ENCODE assay signal across 16 cellular contexts in genomic region chr12:98530068-98530467, GRCh38. TPM values are rescaled to one million over a fixed set of nuclear protein-coding genes. Genes with fewer than 3 reads are reported as not detected.
DNase-seq lines count a peak whose midpoint lies in the region; ATAC-seq, FAIRE-seq and TF ChIP-seq lines count a peak whose summit lies in the region.
"Had no signal": no experiment of that assay in that cellular context is flagged by ENCODE, and none has a peak within 500 bp of the region (broad histone marks: within the 10 kb centered on the region; RNA-seq: fewer than 3 reads in every experiment).

No MANE protein-coding gene starts in this region.

- no peak for TF ChIP-seq RAD21 in GM12878 (IDR thresholded peaks at IDR 0.05; ENCODE audit: insufficient read depth, low read depth, low read length)

- TF ChIP-seq POLR2A in GM12878 (IDR thresholded peaks at IDR 0.05; ENCODE audit: low read depth, low read length) (no peak), right lobe of liver (IDR thresholded peaks at IDR 0.05) (no peak)

- no peak for DNase-seq in T-helper 2 cell treated with Interferon-gamma antibody and Interleukin-4, amounts not matched to agents 5 μg/mL and 100 μg/mL, for 36 hours (ENCODE audit: low spot score)
- DNase-seq in T-helper 2 cell: no peak
- DNase-seq in activated naive CD4-positive, alpha-beta T cell treated with anti-CD3 and anti-CD28 coated beads, Interleukin-2, amount 10 ng/mL, durations not matched to agents 7 days and 5 days: no peak
- no peak for DNase-seq in activated naive CD4-positive, alpha-beta T cell treated with anti-CD3 and anti-CD28 coated beads, Interleukin-2, amount 50 U/mL, for 72 hours (ENCODE audit: low spot score in 2 of 2)
- DNase-seq in GM12878 (ENCODE audit: low read depth, low spot score): no peak
- no peak for DNase-seq in right lobe of liver
- no peak for DNase-seq in NCI-H446 (lab: John Stamatoyannopoulos, UW)
- no peak for DNase-seq in cardiac septum (ENCODE audit: low spot score)
- DNase-seq: AML-193, DMS53, GM23248 had no signal

- H3K4me3 ChIP-seq in GM12878 (no peak overlapping the region), right lobe of liver (no peak overlapping the region)
- H3K4me3 ChIP-seq: BLaER1, GM23248 had no signal

- peak overlapping the region; percentile 10 for H3K27ac Mint-ChIP-seq in T-helper 2 cell treated with Interferon-gamma antibody and Interleukin-4, amounts not matched to agents 5 μg/mL and 100 μg/mL, for 36 hours
- H3K27ac Mint-ChIP-seq in activated naive CD4-positive, alpha-beta T cell treated with anti-CD3 and anti-CD28 coated beads, Interleukin-2, amount 10 ng/mL, durations not matched to agents 7 days and 5 days: peak overlapping the region; percentile 54
- H3K27ac Mint-ChIP-seq in activated naive CD4-positive, alpha-beta T cell treated with anti-CD3 and anti-CD28 coated beads, Interleukin-2, amount 50 U/mL, for 72 hours: no peak overlapping the region

- CTCF ChIA-PET in activated naive CD4-positive, alpha-beta T cell treated with anti-CD3 and anti-CD28 coated beads, Interleukin-2, amount 10 ng/mL, durations not matched to agents 7 days and 5 days (lab: Charles Lee): no interaction called here
- CTCF ChIA-PET in GM12878 (lab: Yijun Ruan, JAX): interaction anchor here (0.6 to 6.9 kb wide), 4 partner anchors 9 to 17 kb away, joined by 3 to 76 read pairs (median 5); no protein-coding TSS in a partner anchor

- no peak overlapping the region for H3K9ac ChIP-seq in GM12878 (ENCODE audit: control insufficient read depth, insufficient read depth, low read length)
- H3K9ac ChIP-seq: BLaER1, GM23248 had no signal

- H3K27me3 Mint-ChIP-seq in T-helper 2 cell treated with Interferon-gamma antibody and Interleukin-4, amounts not matched to agents 5 μg/mL and 100 μg/mL, for 36 hours (ENCODE audit: low read depth): no peaks in the 10 kb centered on the region
- no peaks in the 10 kb centered on the region for H3K27me3 Mint-ChIP-seq in activated naive CD4-positive, alpha-beta T cell treated with anti-CD3 and anti-CD28 coated beads, Interleukin-2, amount 10 ng/mL, durations not matched to agents 7 days and 5 days

- H3K9me3 ChIP-seq in GM12878 (replicated peaks; ENCODE audit: control insufficient read depth, insufficient read depth, low read length) (no peaks in the 10 kb centered on the region), right lobe of liver (no peaks in the 10 kb centered on the region)
- H3K9me3 ChIP-seq: BLaER1 had no signal

- POLR2A ChIA-PET in GM12878 (lab: Charles Lee): interaction anchor here (0.6 kb wide), 2 partner anchors 9 to 12 kb away, joined by 3 read pairs; no protein-coding TSS in a partner anchor

- RAD21 ChIA-PET in GM12878 (lab: Charles Lee; ENCODE audit: unreplicated experiment): no interaction called here

- no peaks in the 10 kb centered on the region for H3K9me3 Mint-ChIP-seq in T-helper 2 cell treated with Interferon-gamma antibody and Interleukin-4, amounts not matched to agents 5 μg/mL and 100 μg/mL, for 36 hours
- H3K9me3 Mint-ChIP-seq in activated naive CD4-positive, alpha-beta T cell treated with anti-CD3 and anti-CD28 coated beads, Interleukin-2, amount 10 ng/mL, durations not matched to agents 7 days and 5 days: no peaks in the 10 kb centered on the region
- H3K9me3 Mint-ChIP-seq in activated naive CD4-positive, alpha-beta T cell treated with anti-CD3 and anti-CD28 coated beads, Interleukin-2, amount 50 U/mL, for 72 hours: no peaks in the 10 kb centered on the region

- H3K27ac ChIP-seq in GM12878 (ENCODE audit: control insufficient read depth, insufficient read depth): no peak overlapping the region
- H3K27ac ChIP-seq in right lobe of liver: no peak overlapping the region
- H3K27ac ChIP-seq: 22Rv1, BLaER1, GM23248 had no signal

- no peak for ATAC-seq in activated naive CD4-positive, alpha-beta T cell treated with anti-CD3 and anti-CD28 coated beads, Interleukin-2, amount 50 U/mL, for 72 hours
- ATAC-seq in GM12878: peak; percentile 10; the same call in 2 of the 3 replicates
- ATAC-seq in right lobe of liver: peak; percentile 22 to 55 (median 43)
- ATAC-seq: HCT116 had no signal

- peaks cover 22% of the 10 kb centered on the region for H3K4me1 Mint-ChIP-seq in T-helper 2 cell treated with Interferon-gamma antibody and Interleukin-4, amounts not matched to agents 5 μg/mL and 100 μg/mL, for 36 hours (ENCODE audit: low read depth)
- peaks cover 32% of the 10 kb centered on the region for H3K4me1 Mint-ChIP-seq in activated naive CD4-positive, alpha-beta T cell treated with anti-CD3 and anti-CD28 coated beads, Interleukin-2, amount 10 ng/mL, durations not matched to agents 7 days and 5 days

- no peak for TF ChIP-seq EP300 in GM12878 (IDR thresholded peaks at IDR 0.05; ENCODE audit: borderline replicate concordance in 1 of 2, control insufficient read depth in 1 of 2, low read depth in 2 of 2, low read length in 2 of 2)

- no peaks in the 10 kb centered on the region for H3K4me1 ChIP-seq in GM12878 (ENCODE audit: control insufficient read depth, insufficient read depth, low read length)
- H3K4me1 ChIP-seq in right lobe of liver: peaks cover 0 to 22% (median 6%) of the 10 kb centered on the region in 4 donors

- peaks cover 54% of the 10 kb centered on the region for H3K79me2 ChIP-seq in GM12878 (ENCODE audit: control insufficient read depth, insufficient read depth, low read length)

- SMC1A ChIA-PET in GM12878 (lab: Charles Lee; ENCODE audit: uncharacterized antibody, unreplicated experiment): interaction anchor here (1.3 kb wide), 1 partner anchor 8 kb away, joined by 8 read pairs; no protein-coding TSS in a partner anchor

- in situ Hi-C loops in GM12878 (cut with MboI): no loop called here

- peaks cover 63% of the 10 kb centered on the region for H3K36me3 Mint-ChIP-seq in T-helper 2 cell treated with Interferon-gamma antibody and Interleukin-4, amounts not matched to agents 5 μg/mL and 100 μg/mL, for 36 hours (ENCODE audit: low read depth)
- H3K36me3 Mint-ChIP-seq in activated naive CD4-positive, alpha-beta T cell treated with anti-CD3 and anti-CD28 coated beads, Interleukin-2, amount 10 ng/mL, durations not matched to agents 7 days and 5 days: peaks cover 57% of the 10 kb centered on the region
- peaks cover 4 to 16% of the 10 kb centered on the region in 2 donors for H3K36me3 Mint-ChIP-seq in activated naive CD4-positive, alpha-beta T cell treated with anti-CD3 and anti-CD28 coated beads, Interleukin-2, amount 50 U/mL, for 72 hours

- TF ChIP-seq CTCF in GM12878 (IDR thresholded peaks at IDR 0.05 in 2 of 3, conservative IDR thresholded peaks at IDR 0.05 in 1 of 3; ENCODE audit: control insufficient read depth in 2 of 3, extremely low read depth in 1 of 3, insufficient read depth in 1 of 3, low read depth in 3 of 3, low read length in 3 of 3): no peak
- TF ChIP-seq CTCF in right lobe of liver (IDR thresholded peaks at IDR 0.05): no peak

- 44% methylated on average over 1 of the region's 1 CpG for WGBS in GM12878 (ENCODE audit: insufficient coverage, insufficient replicate concordance, low lambda C conversion rate, missing lambda C conversion rate)
- 30% methylated on average over 1 of the region's 1 CpG for WGBS in right lobe of liver (ENCODE audit: insufficient coverage, low coverage, low lambda C conversion rate, missing lambda C conversion rate)

- intact Hi-C loops in GM12878 (cut with micrococcal nuclease; ENCODE audit: unreplicated experiment): no loop called here
- intact Hi-C loops in right lobe of liver (cut with DNase I): no loop called here
- intact Hi-C loops in cardiac septum (cut with DNase I): no loop called here

- H3K4me2 ChIP-seq in GM12878 (ENCODE audit: control insufficient read depth, insufficient read depth): no peak overlapping the region
- H3K4me2 ChIP-seq: BLaER1 had no signal

- H3K4me3 Mint-ChIP-seq in T-helper 2 cell treated with Interferon-gamma antibody and Interleukin-4, amounts not matched to agents 5 μg/mL and 100 μg/mL, for 36 hours: no peak overlapping the region
- no peak overlapping the region for H3K4me3 Mint-ChIP-seq in activated naive CD4-positive, alpha-beta T cell treated with anti-CD3 and anti-CD28 coated beads, Interleukin-2, amount 10 ng/mL, durations not matched to agents 7 days and 5 days

- FAIRE-seq in GM12878 (lab: Jason Lieb, UNC): no peak
- FAIRE-seq: GM18507, H54 had no signal

- H4K20me1 ChIP-seq in GM12878 (ENCODE audit: control insufficient read depth, insufficient read depth): no peaks in the 10 kb centered on the region; the same call in 1 of the 2 replicates

- H3K27me3 ChIP-seq in GM12878 (replicated peaks in 1 of 2; ENCODE audit: control insufficient read depth in 2 of 2, insufficient read depth in 2 of 2, low read length in 1 of 2) (no peaks in the 10 kb centered on the region), right lobe of liver (no peaks in the 10 kb centered on the region)
- H3K27me3 ChIP-seq: BLaER1 had no signal

- BruUV-seq in GM12878 (replicated peaks; lab: Mats Ljungman, UMichigan): no TSS peak

- H3K36me3 ChIP-seq in GM12878 (ENCODE audit: control insufficient read depth in 2 of 2, insufficient read depth in 2 of 2, low read length in 1 of 2) (peaks cover 15 to 46% of the 10 kb centered on the region in 2 experiments), right lobe of liver (peaks cover 0 to 16% (median 3%) of the 10 kb centered on the region in 4 donors)

- H2AFZ ChIP-seq in GM12878 (ENCODE audit: control insufficient read depth, low read depth, low read length): no peak overlapping the region
- H2AFZ ChIP-seq: GM23248 had no signal

TF ChIP-seq in GM12878, 131 proteins besides CTCF, POLR2A, EP300 and RAD21 (continues in another document):
- TF ChIP-seq HDAC6 (IDR thresholded peaks at IDR 0.05; ENCODE audit: unreplicated experiment): no peak
- TF ChIP-seq MTA3 (IDR thresholded peaks at IDR 0.05; ENCODE audit: borderline replicate concordance, low read length): no peak

RNA-seq across cellular contexts. Expression of gene TMPO, which starts 14.7 kb away (rescaled TPM):
- total RNA-seq in activated naive CD4-positive, alpha-beta T cell treated with anti-CD3 and anti-CD28 coated beads, Interleukin-2, amount 50 U/mL, for 72 hours: 100 to 1,000 TPM; 294 to 438 TPM
- total RNA-seq in GM12878 (2013; cell fraction: nucleolus; rRNA removed): 460 and 483 TPM in 2 replicates
- 209 and 233 TPM in 2 replicates for total RNA-seq in GM12878 (2014; rRNA removed)
- total RNA-seq in GM12878 (2014; rRNA removed; fragmentation: Illumina TruSeq; extraction: Trizol): 246 and 252 TPM in 2 replicates
- 237 and 245 TPM in 2 replicates for total RNA-seq in GM12878 (2021)
- polyA plus RNA-seq in GM12878 (2011; ENCODE audit: low read depth): 46.2 TPM
- polyA plus RNA-seq in GM12878 (2011; rRNA removed): 224 and 327 TPM in 2 replicates
- 73.4 and 76.0 TPM in 2 replicates for polyA plus RNA-seq in GM12878 (2011; cell fraction: cytosol; rRNA removed)
- 95.8 and 126 TPM in 2 replicates for polyA plus RNA-seq in GM12878 (2011; cell fraction: nucleus; rRNA removed)
- polyA plus RNA-seq in GM12878 (2012): 81.6 and 82.1 TPM in 2 replicates
- 200 and 227 TPM in 2 replicates for polyA plus RNA-seq in GM12878 (2014; fragmentation: Illumina TruSeq; extraction: Trizol)
- 10 to 100 TPM; 79.8 to 88.3 TPM for polyA plus RNA-seq in GM12878 (2014; fragmentation: Nextera tagmentation; extraction: Ambion mirVana)
- 104 and 112 TPM in 2 replicates for polyA plus RNA-seq in GM12878 (2014; rRNA removed)
- polyA plus RNA-seq in GM12878 (2016; fragmentation: Nextera tagmentation; extraction: Ambion mirVana): 100 to 1,000 TPM; 154 to 158 TPM
- polyA minus RNA-seq in GM12878 (2011; rRNA and poly(A)+ RNA removed): 120 and 166 TPM in 2 replicates
- polyA minus RNA-seq in GM12878 (2011; cell fraction: cytosol; rRNA and poly(A)+ RNA removed): 114 and 121 TPM in 2 replicates
- 105 and 176 TPM in 2 replicates for polyA minus RNA-seq in GM12878 (2011; cell fraction: nucleus; rRNA and poly(A)+ RNA removed)
- total RNA-seq in right lobe of liver: 10 to 100 TPM; 19.8 to 43.2 (median 29.9) TPM
- total RNA-seq in cardiac septum: 11.8 TPM

Comparison
In these comparisons a context has a peak if more than half of its experiments do, and no peak if none do; other contexts are left out.
1. H3K27ac Mint-ChIP-seq: peak in T-helper 2 cell treated with Interferon-gamma antibody and Interleukin-4, amounts not matched to agents 5 μg/mL and 100 μg/mL, for 36 hours (single experiment) and activated naive CD4-positive, alpha-beta T cell treated with anti-CD3 and anti-CD28 coated beads, Interleukin-2, amount 10 ng/mL, durations not matched to agents 7 days and 5 days (single experiment); none in activated naive CD4-positive, alpha-beta T cell treated with anti-CD3 and anti-CD28 coated beads, Interleukin-2, amount 50 U/mL, for 72 hours (0 of 2).
2. ATAC-seq: peak in GM12878 (single experiment) and right lobe of liver (4 of 4); none in activated naive CD4-positive, alpha-beta T cell treated with anti-CD3 and anti-CD28 coated beads, Interleukin-2, amount 50 U/mL, for 72 hours (0 of 2).
3. RNA of gene TMPO, which starts 14.7 kb away (total RNA-seq): 294 to 438 TPM in activated naive CD4-positive, alpha-beta T cell treated with anti-CD3 and anti-CD28 coated beads, Interleukin-2, amount 50 U/mL, for 72 hours and 209 to 483 TPM in GM12878; 19.8 to 43.2 TPM in right lobe of liver and 11.8 TPM in cardiac septum (single experiment); every median in the first group is over 4 times any median in the second.